Comparison of ENCODE assay signal across 1 cellular context in the genomic region with DNA sequence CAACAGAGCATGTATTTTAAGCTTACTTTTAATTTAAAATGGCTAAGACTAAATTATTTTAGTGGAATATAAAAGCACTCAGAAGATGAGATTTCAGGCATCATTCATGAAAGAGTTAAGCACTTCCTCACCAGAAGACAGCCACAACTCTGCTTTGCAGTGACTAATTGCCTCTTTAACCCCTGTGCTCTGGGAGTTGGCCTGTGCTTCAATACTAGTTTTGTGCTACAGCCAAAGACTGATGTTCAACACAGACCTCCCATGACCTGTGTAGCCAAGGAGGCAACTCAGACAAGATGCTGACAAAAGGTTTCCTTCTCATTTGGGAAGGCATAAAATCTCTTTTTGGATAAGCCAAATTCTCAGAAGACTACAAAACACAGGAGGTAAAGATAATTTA.
TF ChIP-seq lines count a peak whose summit lies in the region.

No MANE protein-coding gene starts in this region.

TF ChIP-seq in H1, 55 proteins besides CTCF, POLR2A, EP300 and RAD21:
- TF ChIP-seq BCL11A (IDR thresholded peaks at IDR 0.05; ENCODE audit: low read depth in 2 of 2, low read length in 2 of 2): no peak
- TF ChIP-seq TAF1 (IDR thresholded peaks at IDR 0.05; ENCODE audit: low read depth, low read length): no peak
- no peak for TF ChIP-seq RXRA (IDR thresholded peaks at IDR 0.05; ENCODE audit: insufficient read depth, low read depth, low read length)
- no peak for TF ChIP-seq GTF2F1 (IDR thresholded peaks at IDR 0.05; ENCODE audit: borderline replicate concordance, low read depth, low read length)
- TF ChIP-seq JUN (IDR thresholded peaks at IDR 0.05; ENCODE audit: low read depth, low read length): no peak
- TF ChIP-seq NRF1 (IDR thresholded peaks at IDR 0.05; ENCODE audit: low read depth, low read length): no peak
- no peak for TF ChIP-seq E2F6 (IDR thresholded peaks at IDR 0.05)
- no peak for TF ChIP-seq MAFK (IDR thresholded peaks at IDR 0.05; ENCODE audit: low read depth, low read length)
- no peak for TF ChIP-seq SIRT6 (IDR thresholded peaks at IDR 0.05; ENCODE audit: low read length)
- TF ChIP-seq, protein P1, sequence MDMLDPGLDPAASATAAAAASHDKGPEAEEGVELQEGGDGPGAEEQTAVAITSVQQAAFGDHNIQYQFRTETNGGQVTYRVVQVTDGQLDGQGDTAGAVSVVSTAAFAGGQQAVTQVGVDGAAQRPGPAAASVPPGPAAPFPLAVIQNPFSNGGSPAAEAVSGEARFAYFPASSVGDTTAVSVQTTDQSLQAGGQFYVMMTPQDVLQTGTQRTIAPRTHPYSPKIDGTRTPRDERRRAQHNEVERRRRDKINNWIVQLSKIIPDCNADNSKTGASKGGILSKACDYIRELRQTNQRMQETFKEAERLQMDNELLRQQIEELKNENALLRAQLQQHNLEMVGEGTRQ (IDR thresholded peaks at IDR 0.05; ENCODE audit: low read length): no peak
- TF ChIP-seq CHD2 (IDR thresholded peaks at IDR 0.05; ENCODE audit: low read length): no peak
- TF ChIP-seq CBX5 (IDR thresholded peaks at IDR 0.05; ENCODE audit: low read depth, low read length): no peak
- TF ChIP-seq POU5F1 (IDR thresholded peaks at IDR 0.05; ENCODE audit: low read depth, low read length): no peak
- TF ChIP-seq CEBPB (IDR thresholded peaks at IDR 0.05; ENCODE audit: low read depth, low read length): no peak
- no peak for TF ChIP-seq SP4 (IDR thresholded peaks at IDR 0.05; ENCODE audit: low read length)
- no peak for TF ChIP-seq KDM1A (IDR thresholded peaks at IDR 0.05; ENCODE audit: borderline replicate concordance, low read length)
- no peak for TF ChIP-seq SIN3A (conservative IDR thresholded peaks at IDR 0.05 in 1 of 2, IDR thresholded peaks at IDR 0.05 in 1 of 2; ENCODE audit: low read depth in 1 of 2, low read length in 2 of 2)
- TF ChIP-seq TEAD4 (IDR thresholded peaks at IDR 0.05; ENCODE audit: low read depth, low read length): no peak
